In genomic region chr2:172103471-172104292, GRCh38 we compare ENCODE assay signal across 8 cellular contexts. TPM values are rescaled to one million over a fixed set of nuclear protein-coding genes. Genes with fewer than 3 reads are reported as not detected.
A peak's percentile ranks its signal among the peaks of the same experiment; 100 is the strongest.
DNase-seq lines count a peak whose midpoint lies in the region; ATAC-seq and TF ChIP-seq lines count a peak whose summit lies in the region.

No MANE protein-coding gene starts in this region.

- no peaks in the 10 kb centered on the region for H3K36me3 ChIP-seq in DOHH2 (ENCODE audit: control insufficient read depth, low read length)
- no peaks in the 10 kb centered on the region for H3K36me3 ChIP-seq in SK-N-MC (ENCODE audit: insufficient read depth, low read length)
- H3K36me3 ChIP-seq in psoas muscle (ENCODE audit: insufficient read depth in 1 of 2, low read depth in 1 of 2), result no peaks in the 10 kb centered on the region

- H3K27ac ChIP-seq in DOHH2 (ENCODE audit: low read depth, low read length), result no peak overlapping the region
- peak overlapping the region; percentile 40; the same call in 1 of the 2 replicates for H3K27ac ChIP-seq in SK-N-MC
- no peak overlapping the region for H3K27ac ChIP-seq in psoas muscle

- peaks cover 8% of the 10 kb centered on the region; the same call in 1 of the 2 replicates for H4K20me1 ChIP-seq in DOHH2 (ENCODE audit: control insufficient read depth, insufficient read depth, low read depth, low read length)

- H3K4me3 ChIP-seq in DOHH2 (ENCODE audit: low read length), result peak overlapping the region; percentile 73
- peak overlapping the region; percentile 80 for H3K4me3 ChIP-seq in SK-N-MC
- H3K4me3 ChIP-seq in psoas muscle, result peak overlapping the region; percentile 69

- no peaks in the 10 kb centered on the region for H3K9me3 ChIP-seq in DOHH2 (ENCODE audit: control insufficient read depth, insufficient read depth, low read length)
- H3K9me3 ChIP-seq in SK-N-MC (ENCODE audit: low read depth, low read length), result no peaks in the 10 kb centered on the region
- no peaks in the 10 kb centered on the region for H3K9me3 ChIP-seq in psoas muscle

- DNase-seq in Kasumi-1 (lab: John Stamatoyannopoulos, UW), result peak; percentile 69 to 77
- DNase-seq in SK-N-MC (ENCODE audit: low read depth, low spot score), result no peak
- peak; percentile 76 for DNase-seq in activated naive CD8-positive, alpha-beta T cell treated with anti-CD3 and anti-CD28 coated beads for 36 hours
- DNase-seq in Right ventricle myocardium superior, result peak; percentile 82
- DNase-seq in psoas muscle, result peak; percentile 82 to 86

- H3K27ac Mint-ChIP-seq in activated naive CD8-positive, alpha-beta T cell treated with anti-CD3 and anti-CD28 coated beads for 36 hours, result no peak overlapping the region

- intact Hi-C loops in Right ventricle myocardium superior (cut with DNase I) (loop anchor here (10.0 kb wide), 2 partner anchors 289 to 509 kb away; no protein-coding TSS in a partner anchor), psoas muscle (cut with DNase I) (loop anchor here (5.0 to 10.0 kb wide), 5 partner anchors 101 to 509 kb away; partner anchors contain the start of gene HAT1 (in 1 of the 2))

- H3K4me2 ChIP-seq in DOHH2 (ENCODE audit: low read length), result peak overlapping the region; percentile 79

- H3K4me3 Mint-ChIP-seq in activated naive CD8-positive, alpha-beta T cell treated with anti-CD3 and anti-CD28 coated beads for 36 hours, result peak overlapping the region; percentile 81

- H3K27me3 ChIP-seq in DOHH2 (ENCODE audit: control insufficient read depth, low read length), result peaks cover 54% of the 10 kb centered on the region
- peaks cover 0 to 100% (median 74%) of the 10 kb centered on the region in 3 donors for H3K27me3 ChIP-seq in psoas muscle (ENCODE audit: insufficient read depth in 3 of 3, low read length in 2 of 3)

- no peaks in the 10 kb centered on the region for H3F3A ChIP-seq in DOHH2 (ENCODE audit: control insufficient read depth, insufficient read depth)

- H3K27me3 Mint-ChIP-seq in activated naive CD8-positive, alpha-beta T cell treated with anti-CD3 and anti-CD28 coated beads for 36 hours, result peaks cover 96% of the 10 kb centered on the region

- no peaks in the 10 kb centered on the region for H3K79me2 ChIP-seq in DOHH2 (ENCODE audit: control insufficient read depth, low read length)

- WGBS in psoas muscle, 3 donors, result 4 to 7% (median 6%) methylated on average over 25 of the region's 25 CpGs

- H3K4me1 ChIP-seq in DOHH2 (ENCODE audit: control insufficient read depth, low read length), result peaks cover 50% of the 10 kb centered on the region
- peaks cover 53% of the 10 kb centered on the region for H3K4me1 ChIP-seq in psoas muscle

- ATAC-seq in Right ventricle myocardium superior (ENCODE audit: poor library complexity) (peak; percentile 73), psoas muscle (peak; percentile 63 to 68 (median 64)), GM21367 (IDR thresholded peaks at IDR 0.05; ENCODE audit: unreplicated experiment) (no peak), HG02870 (IDR thresholded peaks at IDR 0.05; ENCODE audit: unreplicated experiment) (no peak)

- no peaks in the 10 kb centered on the region for H3K9me3 Mint-ChIP-seq in activated naive CD8-positive, alpha-beta T cell treated with anti-CD3 and anti-CD28 coated beads for 36 hours

- H3K9ac ChIP-seq in SK-N-MC (ENCODE audit: insufficient read length), result no peak overlapping the region

- H3K4me1 Mint-ChIP-seq in activated naive CD8-positive, alpha-beta T cell treated with anti-CD3 and anti-CD28 coated beads for 36 hours, result peaks cover 52% of the 10 kb centered on the region

- H3K36me3 Mint-ChIP-seq in activated naive CD8-positive, alpha-beta T cell treated with anti-CD3 and anti-CD28 coated beads for 36 hours, result no peaks in the 10 kb centered on the region

- no peaks in the 10 kb centered on the region for H3K9me2 ChIP-seq in DOHH2 (replicated peaks; ENCODE audit: control insufficient read depth, low read length)

- TF ChIP-seq CTCF in DOHH2 (IDR thresholded peaks at IDR 0.05; ENCODE audit: low read depth, low read length, poor library complexity, severe bottlenecking), result peak; percentile 99
- peak; percentile 71 for TF ChIP-seq CTCF in psoas muscle (IDR thresholded peaks at IDR 0.05)

RNA-seq across cellular contexts. Expression of gene DLX2, which starts 1.0 kb away (rescaled TPM):
- not detected for total RNA-seq in activated naive CD8-positive, alpha-beta T cell treated with anti-CD3 and anti-CD28 coated beads for 36 hours
- total RNA-seq in Right ventricle myocardium superior, result not detected
- total RNA-seq in psoas muscle, result not detected
- not detected for polyA plus RNA-seq in psoas muscle

RNA-seq across cellular contexts. Expression of gene DLX1, which starts 18.4 kb away (rescaled TPM):
- under 1 TPM in 1 of 2 experiments, not detected in 1; 0.10 TPM for total RNA-seq in activated naive CD8-positive, alpha-beta T cell treated with anti-CD3 and anti-CD28 coated beads for 36 hours
- total RNA-seq in Right ventricle myocardium superior, result not detected
- total RNA-seq in psoas muscle, result under 1 TPM in 2 of 4 donors, not detected in 2; 0.17 to 0.28 TPM
- under 1 TPM; 0.03 to 0.15 (median 0.04) TPM for polyA plus RNA-seq in psoas muscle

Comparison
In these comparisons a context has a peak if more than half of its experiments do, and no peak if none do; other contexts are left out.
1. ATAC-seq: peak in Right ventricle myocardium superior (single experiment) and psoas muscle (4 of 4); none in GM21367 (single experiment) and HG02870 (single experiment).
2. Peak in every context shown above with its lines, with median percentiles within 50 percentile points of each other: H3K4me3 ChIP-seq.